1 cellular context compared by ENCODE assay signal in the genomic region with DNA sequence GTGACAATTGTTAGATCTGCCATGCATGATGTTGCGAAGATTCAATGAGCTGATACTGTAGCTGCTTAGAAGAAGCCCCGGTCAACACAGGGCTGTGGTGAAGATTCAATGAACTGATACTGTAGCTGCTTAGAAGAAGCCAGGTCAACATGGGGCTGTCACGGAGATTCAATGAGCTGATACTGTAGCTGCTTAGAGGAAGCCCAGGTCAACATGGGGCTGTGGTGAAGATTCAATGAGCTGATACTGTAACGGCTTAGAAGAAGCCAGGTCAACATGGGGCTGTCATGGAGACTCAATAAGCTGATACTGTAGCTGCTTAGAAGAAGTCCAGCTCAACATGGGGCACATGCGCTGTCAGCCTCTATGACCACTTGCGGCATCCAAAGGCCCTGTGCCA.
TF ChIP-seq lines count a peak whose summit lies in the region.

No MANE protein-coding gene starts in this region.

TF ChIP-seq in K562, 482 proteins besides CTCF, POLR2A, EP300 and RAD21:
- TF ChIP-seq SRSF1 (IDR thresholded peaks at IDR 0.05; ENCODE audit: low read depth, low read length) (no peak), FOXJ2 (tag; IDR thresholded peaks at IDR 0.05) (peak; percentile 51; the same call in 1 of the 2 replicates)
